ENCODE assay signal across 12 cellular contexts in the genomic region with DNA sequence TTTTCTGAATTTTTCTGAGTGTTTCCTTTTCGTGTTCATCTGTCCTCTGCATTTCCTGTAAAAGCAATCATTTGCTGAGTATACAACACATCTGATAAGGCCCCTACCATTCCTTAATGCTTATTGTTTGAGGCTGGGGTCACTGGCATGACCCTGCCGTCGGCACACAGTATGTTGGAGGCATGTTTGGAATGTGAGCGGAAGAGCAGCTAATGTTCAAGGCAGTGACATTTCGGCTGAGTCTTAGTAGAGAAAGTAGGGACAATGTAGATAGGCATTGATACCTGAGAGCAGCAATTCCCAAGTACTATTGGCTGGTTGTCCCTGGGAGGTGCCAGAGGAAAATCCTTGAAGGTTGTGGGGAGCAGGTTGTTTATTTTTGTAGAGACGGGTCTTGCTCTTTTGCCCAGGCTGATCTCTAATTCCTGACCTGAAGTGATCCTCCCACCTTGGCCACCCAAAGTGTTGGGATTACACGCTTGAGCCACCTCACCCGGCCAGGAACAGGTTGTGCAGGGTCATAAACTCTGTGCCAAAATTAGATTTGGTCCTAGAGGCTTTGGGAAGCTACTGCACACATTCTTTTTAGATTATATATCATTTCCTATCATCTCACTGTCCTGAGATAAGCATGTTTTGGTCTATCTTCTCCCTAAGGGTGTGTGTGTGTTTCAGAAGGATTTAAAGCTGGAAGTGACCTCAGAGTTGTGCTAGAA. TPM values are rescaled to one million over a fixed set of nuclear protein-coding genes. Genes with fewer than 3 reads are reported as not detected.
DNase-seq lines count a peak whose midpoint lies in the region; ATAC-seq and TF ChIP-seq lines count a peak whose summit lies in the region.
"Had no signal": no experiment of that assay in that cellular context is flagged by ENCODE, and none has a peak within 500 bp of the region (broad histone marks: within the 10 kb centered on the region; RNA-seq: fewer than 3 reads in every experiment).

No MANE protein-coding gene starts in this region.

- no peak for TF ChIP-seq CTCF in PC-3 (conservative IDR thresholded peaks at IDR 0.05; ENCODE audit: low read depth, low read length)

- H3K36me3 ChIP-seq in CD4-positive, alpha-beta memory T cell (ENCODE audit: insufficient read depth, low read length): peaks cover 6% of the 10 kb centered on the region
- H3K36me3 ChIP-seq in PC-3 (ENCODE audit: low read depth, low read length): peaks cover 13% of the 10 kb centered on the region; the same call in 1 of the 2 replicates

- H3K4me1 ChIP-seq in CD4-positive, alpha-beta memory T cell (ENCODE audit: insufficient read depth, low read length): peaks cover 11% of the 10 kb centered on the region
- peaks cover 12% of the 10 kb centered on the region for H3K4me1 ChIP-seq in PC-3 (ENCODE audit: insufficient read depth, low read length)

- no peak overlapping the region for H2AFZ ChIP-seq in PC-3 (ENCODE audit: low read length)

- no peak overlapping the region for H3K27ac ChIP-seq in CD4-positive, alpha-beta memory T cell (ENCODE audit: low read depth, low read length)
- no peak overlapping the region for H3K27ac ChIP-seq in PC-3 (ENCODE audit: low read length)

- peaks cover 78% of the 10 kb centered on the region for H3K79me2 ChIP-seq in PC-3 (ENCODE audit: low read length)

- ATAC-seq in PC-3: peak; percentile 53
- ATAC-seq in esophagus mucosa: peak; percentile 50
- ATAC-seq in GM21529 (IDR thresholded peaks at IDR 0.05; ENCODE audit: unreplicated experiment): no peak
- no peak for ATAC-seq in HG03469 (IDR thresholded peaks at IDR 0.05; ENCODE audit: unreplicated experiment)

- H3K9me3 ChIP-seq in CD4-positive, alpha-beta memory T cell (ENCODE audit: control insufficient read depth in 1 of 2, low read length in 2 of 2): no peaks in the 10 kb centered on the region
- no peaks in the 10 kb centered on the region for H3K9me3 ChIP-seq in PC-3 (ENCODE audit: low read length)

- no TSS peak for BruUV-seq in PC-3 (replicated peaks; lab: Mats Ljungman, UMichigan)

- peak overlapping the region; percentile 12 to 84 (median 54) for H3K27ac Mint-ChIP-seq in CD4-positive, alpha-beta memory T cell
- H3K27ac Mint-ChIP-seq: T-helper 1 cell treated with Interleukin-12 subunit alpha and Interleukin-12 subunit beta and Interleukin-4 antibody, amounts not matched to agents 30 μg/mL and 1 μg/mL, for 36 hours had no signal

- no peak overlapping the region for H3K9ac ChIP-seq in PC-3 (ENCODE audit: low read length)

- H3K4me3 Mint-ChIP-seq in CD4-positive, alpha-beta memory T cell: no peak overlapping the region
- H3K4me3 Mint-ChIP-seq: activated naive CD8-positive, alpha-beta T cell treated with anti-CD3 and anti-CD28 coated beads, Interleukin-2, amount 10 ng/mL, durations not matched to agents 7 days and 5 days; T-helper 1 cell treated with Interleukin-12 subunit alpha and Interleukin-12 subunit beta and Interleukin-4 antibody, amounts not matched to agents 30 μg/mL and 1 μg/mL, for 36 hours had no signal

- no peaks in the 10 kb centered on the region for H3K27me3 Mint-ChIP-seq in CD4-positive, alpha-beta memory T cell
- H3K27me3 Mint-ChIP-seq: activated naive CD8-positive, alpha-beta T cell treated with anti-CD3 and anti-CD28 coated beads, Interleukin-2, amount 10 ng/mL, durations not matched to agents 7 days and 5 days had no signal

- H3K36me3 Mint-ChIP-seq in CD4-positive, alpha-beta memory T cell: peaks cover 4 to 46% of the 10 kb centered on the region in 2 donors

- no peaks in the 10 kb centered on the region for H3K9me2 ChIP-seq in PC-3 (replicated peaks; ENCODE audit: low read length)

- H3K4me3 ChIP-seq in CD4-positive, alpha-beta memory T cell (ENCODE audit: low read length in 2 of 2): no peak overlapping the region
- H3K4me3 ChIP-seq in PC-3 (ENCODE audit: low read length): no peak overlapping the region

- no peak for DNase-seq in CD4-positive, alpha-beta memory T cell
- DNase-seq in PC-3: peak; percentile 66
- DNase-seq in myocyte (ENCODE audit: low read depth): peak; percentile 46
- no peak for DNase-seq in HuH-7 (ENCODE audit: low spot score)
- DNase-seq in stimulated activated CD4-positive, alpha-beta T cell treated with anti-CD3 and anti-CD28 coated beads, Interleukin-15, amount 100 ng/mL, for 24 hours: no peak
- DNase-seq: activated naive CD8-positive, alpha-beta T cell treated with anti-CD3 and anti-CD28 coated beads, Interleukin-2, amount 10 ng/mL, durations not matched to agents 7 days and 5 days; GDM1; stimulated activated CD4-positive, alpha-beta T cell treated with anti-CD3 and anti-CD28 coated beads, Interleukin-4, amount 100 ng/mL, for 24 hours had no signal

- H3K4me2 ChIP-seq in PC-3 (ENCODE audit: low read length): peak overlapping the region; percentile 46

- POLR2A ChIA-PET in CD4-positive, alpha-beta memory T cell (lab: Charles Lee; ENCODE audit: partially characterized antibody): no interaction called here
- POLR2A ChIA-PET in PC-3 (lab: Charles Lee; ENCODE audit: unreplicated experiment): no interaction called here

- CTCF ChIA-PET in CD4-positive, alpha-beta memory T cell (lab: Charles Lee; ENCODE audit: partially characterized antibody): no interaction called here
- CTCF ChIA-PET in PC-3 (lab: Charles Lee): no interaction called here

- no peaks in the 10 kb centered on the region for H3F3A ChIP-seq in PC-3 (ENCODE audit: low read length, unreplicated experiment)

- intact Hi-C loops in CD4-positive, alpha-beta memory T cell (cut with micrococcal nuclease): no loop called here
- intact Hi-C loops in PC-3 (cut with micrococcal nuclease): no loop called here

- H3K9me3 Mint-ChIP-seq in CD4-positive, alpha-beta memory T cell: no peaks in the 10 kb centered on the region
- H3K9me3 Mint-ChIP-seq: activated naive CD8-positive, alpha-beta T cell treated with anti-CD3 and anti-CD28 coated beads, Interleukin-2, amount 10 ng/mL, durations not matched to agents 7 days and 5 days; T-helper 1 cell treated with Interleukin-12 subunit alpha and Interleukin-12 subunit beta and Interleukin-4 antibody, amounts not matched to agents 30 μg/mL and 1 μg/mL, for 36 hours had no signal

- H4K20me1 ChIP-seq in PC-3 (ENCODE audit: low read length): peaks cover 32% of the 10 kb centered on the region

- no peaks in the 10 kb centered on the region for H3K27me3 ChIP-seq in CD4-positive, alpha-beta memory T cell (ENCODE audit: insufficient read depth, low read length)
- H3K27me3 ChIP-seq in PC-3 (ENCODE audit: low read length): no peaks in the 10 kb centered on the region

- peaks cover 22 to 43% (median 29%) of the 10 kb centered on the region in 4 donors for H3K4me1 Mint-ChIP-seq in CD4-positive, alpha-beta memory T cell

RNA-seq across cellular contexts. Expression of a gene that starts 13.5 kb away (rescaled TPM):
- 10 to 100 TPM; 50.0 to 53.9 TPM for total RNA-seq in CD4-positive, alpha-beta memory T cell
- polyA plus RNA-seq in CD4-positive, alpha-beta memory T cell: 1 to 10 TPM in 1 of 2 donors, under 1 TPM in 1; 0.46 to 4.3 TPM
- 22.3 and 28.7 TPM in 2 replicates for total RNA-seq in PC-3 (2014; rRNA removed)
- total RNA-seq in esophagus mucosa: 26.1 TPM
- total RNA-seq in myocyte: 19.0 and 19.6 TPM in 2 replicates
- polyA plus RNA-seq in myocyte (2012): 41.7 TPM

Comparison
In these comparisons a context has a peak if more than half of its experiments do, and no peak if none do; other contexts are left out.
1. DNase-seq: peak in PC-3 (single experiment) and myocyte (single experiment); none in CD4-positive, alpha-beta memory T cell (0 of 5), HuH-7 (single experiment) and stimulated activated CD4-positive, alpha-beta T cell treated with anti-CD3 and anti-CD28 coated beads, Interleukin-15, amount 100 ng/mL, for 24 hours (single experiment).
2. ATAC-seq: peak in PC-3 (single experiment) and esophagus mucosa (single experiment); none in GM21529 (single experiment) and HG03469 (single experiment).